In the genomic region with DNA sequence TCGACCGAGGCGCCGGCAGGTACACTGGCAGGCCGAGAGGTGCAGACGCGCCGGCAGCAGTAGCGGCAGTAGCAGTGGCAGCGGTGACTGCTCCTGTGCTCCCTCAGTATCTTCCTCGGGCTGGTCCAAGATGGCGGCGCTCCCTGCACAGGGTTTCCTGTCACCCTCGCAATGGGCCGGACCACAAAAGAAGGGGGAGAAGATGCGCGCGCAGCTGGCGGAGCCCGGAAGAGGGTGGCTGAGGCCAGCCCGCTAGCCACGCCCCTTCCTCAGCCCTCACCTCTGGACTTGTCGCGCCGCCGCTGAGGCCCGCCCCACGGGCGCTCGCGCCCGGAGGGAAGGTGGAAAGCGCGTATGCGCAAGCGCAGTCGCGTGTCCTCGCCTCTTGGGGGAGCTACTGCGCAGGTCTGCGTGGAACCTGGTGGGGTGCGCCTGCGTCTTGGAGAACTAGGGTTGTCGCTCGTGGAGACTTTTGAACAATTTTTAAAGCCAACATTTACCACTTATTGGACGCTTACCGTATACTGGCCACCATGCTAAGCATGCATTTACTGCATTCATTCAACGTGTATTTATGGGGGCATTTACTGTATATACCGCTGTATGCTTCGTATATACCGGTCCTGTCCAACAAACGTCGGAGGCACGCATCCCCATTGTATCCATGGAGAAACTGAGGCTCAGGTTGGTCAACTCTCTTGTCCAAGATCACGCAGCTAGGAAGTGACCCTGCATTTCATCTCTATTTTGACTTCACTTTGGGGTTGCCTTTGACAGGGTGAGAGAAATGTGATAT, we compare ENCODE assay signal across 8 cellular contexts. TPM values are rescaled to one million over a fixed set of nuclear protein-coding genes. Genes with fewer than 3 reads are reported as not detected.
DNase-seq lines count a peak whose midpoint lies in the region; ATAC-seq and TF ChIP-seq lines count a peak whose summit lies in the region.

A gene (minus strand): TSS at position 132 of the 796 bp plus-strand sequence. CDS start 8,457 bp downstream, outside the sequence.

- DNase-seq in GM10248 (ENCODE audit: extremely low spot score), result peak; percentile 99
- DNase-seq in NB4 (ENCODE audit: low read depth), result peak; percentile 98
- DNase-seq in SK-N-MC (ENCODE audit: low read depth, low spot score), result peak; percentile 76
- peak; percentile 100 for DNase-seq in activated naive CD4-positive, alpha-beta T cell treated with anti-CD3 and anti-CD28 coated beads, Interleukin-2, amount 10 ng/mL, durations not matched to agents 7 days and 5 days
- DNase-seq in non-pigmented ciliary epithelial cell (ENCODE audit: low read depth), result peak; percentile 86
- peak; percentile 99 for DNase-seq in superior temporal gyrus (ENCODE audit: extremely low spot score)

- 10% methylated on average over 10 of the region's 55 CpGs; no CpG with 5 or more reads in 1 of the 2 donors for WGBS in gastroesophageal sphincter (ENCODE audit: low coverage in 1 of 2), 2 donors

- POLR2A ChIA-PET in GM10248 (lab: Yijun Ruan, JAX), result no interaction called here

- H3K9ac ChIP-seq in SK-N-MC (ENCODE audit: insufficient read length), result peak within 1 kb of the TSS; percentile 89

- H3K27me3 ChIP-seq in gastroesophageal sphincter, result no peaks in the 10 kb centered on the region

- CTCF ChIA-PET in GM10248 (lab: Yijun Ruan, JAX), result interaction anchor here (0.7 to 7.1 kb wide), 11 partner anchors 9 to 152 kb away, joined by 3 to 66 read pairs (median 6); a partner anchor contains a TSS
- CTCF ChIA-PET in activated naive CD4-positive, alpha-beta T cell treated with anti-CD3 and anti-CD28 coated beads, Interleukin-2, amount 10 ng/mL, durations not matched to agents 7 days and 5 days (lab: Charles Lee), result interaction anchor here (0.8 to 1.9 kb wide), 4 partner anchors 9 to 118 kb away, joined by 3 to 9 read pairs (median 5); no protein-coding TSS in a partner anchor

- peak; percentile 60 for TF ChIP-seq CTCF in GM10248 (IDR thresholded peaks at IDR 0.05; ENCODE audit: control extremely low read depth, extremely low read depth, low read depth, missing control alignments)
- peak; percentile 48 for TF ChIP-seq CTCF in NB4 (IDR thresholded peaks at IDR 0.05; ENCODE audit: low read depth, low read length)
- peak; percentile 25 to 62 (median 58) for TF ChIP-seq CTCF in gastroesophageal sphincter (IDR thresholded peaks at IDR 0.05)

- H3K27me3 Mint-ChIP-seq in activated naive CD4-positive, alpha-beta T cell treated with anti-CD3 and anti-CD28 coated beads, Interleukin-2, amount 10 ng/mL, durations not matched to agents 7 days and 5 days, result peaks cover 11% of the 10 kb centered on the region

- peak; percentile 65 for TF ChIP-seq POLR2A in NB4 (IDR thresholded peaks at IDR 0.05; ENCODE audit: extremely low read depth, insufficient read length)
- peak; percentile 51 to 56 for TF ChIP-seq POLR2A in gastroesophageal sphincter (IDR thresholded peaks at IDR 0.05)

- peak within 1 kb of the TSS; percentile 96 for H3K27ac Mint-ChIP-seq in activated naive CD4-positive, alpha-beta T cell treated with anti-CD3 and anti-CD28 coated beads, Interleukin-2, amount 10 ng/mL, durations not matched to agents 7 days and 5 days

- peak within 1 kb of the TSS; percentile 95 for H3K4me3 Mint-ChIP-seq in activated naive CD4-positive, alpha-beta T cell treated with anti-CD3 and anti-CD28 coated beads, Interleukin-2, amount 10 ng/mL, durations not matched to agents 7 days and 5 days

- peaks cover 20 to 42% (median 27%) of the 10 kb centered on the region in 3 donors for H3K4me1 ChIP-seq in gastroesophageal sphincter

- H3K4me3 ChIP-seq in NB4 (ENCODE audit: low read depth, low read length) (peak within 1 kb of the TSS; percentile 90), SK-N-MC (peak within 1 kb of the TSS; percentile 77), gastroesophageal sphincter (peak within 1 kb of the TSS; percentile 80 to 86)

- H3K9me3 Mint-ChIP-seq in activated naive CD4-positive, alpha-beta T cell treated with anti-CD3 and anti-CD28 coated beads, Interleukin-2, amount 10 ng/mL, durations not matched to agents 7 days and 5 days, result no peaks in the 10 kb centered on the region

- no peak for TF ChIP-seq EP300 in gastroesophageal sphincter (IDR thresholded peaks at IDR 0.05)

- H3K27ac ChIP-seq in SK-N-MC (peak within 1 kb of the TSS; percentile 69; the same call in 1 of the 2 replicates), gastroesophageal sphincter (peak within 1 kb of the TSS; percentile 86 to 97 (median 94))

- H3K36me3 Mint-ChIP-seq in activated naive CD4-positive, alpha-beta T cell treated with anti-CD3 and anti-CD28 coated beads, Interleukin-2, amount 10 ng/mL, durations not matched to agents 7 days and 5 days, result peaks cover 13% of the 10 kb centered on the region

- H3K36me3 ChIP-seq in SK-N-MC (ENCODE audit: insufficient read depth, low read length) (no peaks in the 10 kb centered on the region; the same call in 1 of the 2 replicates), gastroesophageal sphincter (no peaks in the 10 kb centered on the region)

- ATAC-seq in HG02571 (IDR thresholded peaks at IDR 0.05; ENCODE audit: unreplicated experiment) (peak; percentile 87), gastroesophageal sphincter (peak; percentile 98)

- H3K4me1 Mint-ChIP-seq in activated naive CD4-positive, alpha-beta T cell treated with anti-CD3 and anti-CD28 coated beads, Interleukin-2, amount 10 ng/mL, durations not matched to agents 7 days and 5 days, result peaks cover 59% of the 10 kb centered on the region

- H3K9me3 ChIP-seq in SK-N-MC (ENCODE audit: low read depth, low read length) (no peaks in the 10 kb centered on the region), gastroesophageal sphincter (no peaks in the 10 kb centered on the region)

RNA-seq across cellular contexts. Expression of the gene that starts here (rescaled TPM):
- 10 to 100 TPM; 29.7 to 40.2 (median 31.4) TPM for total RNA-seq in gastroesophageal sphincter

Comparison
In these comparisons a context has a peak if more than half of its experiments do, and no peak if none do; other contexts are left out.
1. Peak in every context shown above with its lines: DNase-seq, ATAC-seq, H3K4me3 ChIP-seq and H3K27ac ChIP-seq.